ENCODE assay signal across 11 cellular contexts in the genomic region with DNA sequence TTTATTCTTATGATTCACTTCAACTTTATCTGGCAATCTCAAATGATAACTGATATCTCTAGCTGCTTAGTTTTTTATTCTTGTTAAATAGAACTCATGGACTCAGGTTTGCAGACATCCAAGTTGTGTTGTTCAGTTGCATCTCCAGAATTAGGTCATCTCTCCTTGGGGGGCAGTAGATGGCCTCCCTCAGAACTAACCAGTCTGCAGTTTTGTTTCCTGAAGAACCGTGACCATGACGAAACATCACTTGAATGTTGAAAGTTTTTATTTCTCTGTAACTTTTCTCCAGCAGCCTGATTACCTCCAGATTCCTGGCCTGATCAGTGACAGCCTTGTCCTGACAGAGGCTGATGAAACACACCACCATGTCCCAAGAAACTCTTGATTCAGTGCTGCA.
DNase-seq lines count a peak whose midpoint lies in the region; ATAC-seq and TF ChIP-seq lines count a peak whose summit lies in the region.
"Had no signal": no experiment of that assay in that cellular context is flagged by ENCODE, and none has a peak within 500 bp of the region (broad histone marks: within the 10 kb centered on the region; RNA-seq: fewer than 3 reads in every experiment).

No MANE protein-coding gene starts in this region.

- H2AFZ ChIP-seq in GM23338 = no peak overlapping the region

- H3K27ac ChIP-seq in GM23338 (ENCODE audit: low read depth) (no peak overlapping the region), gastroesophageal sphincter (no peak overlapping the region)
- H3K27ac ChIP-seq: BLaER1 had no signal

- WGBS in gastroesophageal sphincter (ENCODE audit: low coverage in 1 of 2), 2 donors = 47% methylated on average over 2 of the region's 2 CpGs; no CpG with 5 or more reads in 1 of the 2 donors

- H3K4me3 ChIP-seq in GM23338 (no peak overlapping the region), gastroesophageal sphincter (no peak overlapping the region)
- H3K4me3 ChIP-seq: BLaER1 had no signal

- no peak overlapping the region for H3K4me2 ChIP-seq in GM23338
- H3K4me2 ChIP-seq: BLaER1 had no signal

- H4K20me1 ChIP-seq in GM23338 (replicated peaks; ENCODE audit: insufficient read depth) = no peaks in the 10 kb centered on the region
- H4K20me1 ChIP-seq: BLaER1 had no signal

- H3K36me3 ChIP-seq in GM23338 (ENCODE audit: insufficient read depth) (no peaks in the 10 kb centered on the region), gastroesophageal sphincter (no peaks in the 10 kb centered on the region)
- H3K36me3 ChIP-seq: BLaER1 had no signal

- no peaks in the 10 kb centered on the region for H3F3A ChIP-seq in GM23338 (replicated peaks; ENCODE audit: low read depth)

- H3K9me3 ChIP-seq in gastroesophageal sphincter = no peaks in the 10 kb centered on the region
- H3K9me3 ChIP-seq: BLaER1 had no signal

- H3K4me3 Mint-ChIP-seq in GM23338 = no peak overlapping the region
- H3K4me3 Mint-ChIP-seq: CD4-positive, CD25-positive, alpha-beta regulatory T cell; IgD-negative memory B cell had no signal

- no peaks in the 10 kb centered on the region for H3K27me3 Mint-ChIP-seq in GM23338 (ENCODE audit: insufficient read depth, low read depth, poor library complexity)
- H3K27me3 Mint-ChIP-seq: CD4-positive, CD25-positive, alpha-beta regulatory T cell; IgD-negative memory B cell had no signal

- no peak for ATAC-seq in GM23338
- peak; percentile 62 for ATAC-seq in gastroesophageal sphincter
- ATAC-seq in GM21786 (IDR thresholded peaks at IDR 0.05; ENCODE audit: unreplicated experiment) = no peak
- ATAC-seq in HG02798 (IDR thresholded peaks at IDR 0.05; ENCODE audit: poor library complexity, unreplicated experiment) = no peak

- TF ChIP-seq CTCF in GM23338 (conservative IDR thresholded peaks at IDR 0.05; ENCODE audit: low read depth in 2 of 2) (no peak), gastroesophageal sphincter (IDR thresholded peaks at IDR 0.05) (no peak)

- no peak for DNase-seq in GM23338 (ENCODE audit: low spot score)
- DNase-seq in cerebellum (ENCODE audit: low spot score) = peak; percentile 48
- no peak for DNase-seq in T-helper 2 cell
- DNase-seq: CD4-positive, CD25-positive, alpha-beta regulatory T cell; DMS53; KG1 had no signal

- peak overlapping the region; percentile 70 for H3K27ac Mint-ChIP-seq in GM23338
- H3K27ac Mint-ChIP-seq: CD4-positive, CD25-positive, alpha-beta regulatory T cell; IgD-negative memory B cell had no signal

- H3K36me3 Mint-ChIP-seq in GM23338 (ENCODE audit: low read depth) = no peaks in the 10 kb centered on the region
- H3K36me3 Mint-ChIP-seq: CD4-positive, CD25-positive, alpha-beta regulatory T cell; IgD-negative memory B cell had no signal

- TF ChIP-seq POLR2A in gastroesophageal sphincter (IDR thresholded peaks at IDR 0.05) = no peak

- no peaks in the 10 kb centered on the region for H3K9me2 ChIP-seq in GM23338 (ENCODE audit: insufficient read depth)

- H3K9me3 Mint-ChIP-seq in GM23338 = no peaks in the 10 kb centered on the region

- peaks cover 4% of the 10 kb centered on the region for H3K4me1 Mint-ChIP-seq in GM23338
- H3K4me1 Mint-ChIP-seq: CD4-positive, CD25-positive, alpha-beta regulatory T cell; IgD-negative memory B cell had no signal

- no peak for TF ChIP-seq EP300 in gastroesophageal sphincter (IDR thresholded peaks at IDR 0.05)

- no peaks in the 10 kb centered on the region for H3K79me2 ChIP-seq in GM23338 (replicated peaks; ENCODE audit: insufficient read depth)

- H3K4me1 ChIP-seq in GM23338 (ENCODE audit: insufficient read depth) = no peaks in the 10 kb centered on the region
- no peaks in the 10 kb centered on the region for H3K4me1 ChIP-seq in gastroesophageal sphincter
- H3K4me1 ChIP-seq: BLaER1 had no signal

- no peaks in the 10 kb centered on the region for H3K27me3 ChIP-seq in GM23338 (ENCODE audit: insufficient read depth)
- H3K27me3 ChIP-seq in gastroesophageal sphincter = no peaks in the 10 kb centered on the region
- H3K27me3 ChIP-seq: BLaER1 had no signal

TF ChIP-seq in GM23338, 12 proteins besides CTCF, POLR2A, EP300 and RAD21 (continues in another document):
- TF ChIP-seq ETS1 (IDR thresholded peaks at IDR 0.05) (no peak), POLR2AphosphoS5 (IDR thresholded peaks at IDR 0.05; ENCODE audit: low read depth) (no peak), ZNF331 (CRISPR knock-in tag; IDR thresholded peaks at IDR 0.05; ENCODE audit: low read depth) (no peak), EZH2 (IDR thresholded peaks at IDR 0.05; ENCODE audit: low read depth, unreplicated experiment) (no peak), ZNF114 (CRISPR knock-in tag; IDR thresholded peaks at IDR 0.05) (no peak), NANOG (IDR thresholded peaks at IDR 0.05; ENCODE audit: borderline replicate concordance) (no peak)
- TF ChIP-seq, protein P1, sequence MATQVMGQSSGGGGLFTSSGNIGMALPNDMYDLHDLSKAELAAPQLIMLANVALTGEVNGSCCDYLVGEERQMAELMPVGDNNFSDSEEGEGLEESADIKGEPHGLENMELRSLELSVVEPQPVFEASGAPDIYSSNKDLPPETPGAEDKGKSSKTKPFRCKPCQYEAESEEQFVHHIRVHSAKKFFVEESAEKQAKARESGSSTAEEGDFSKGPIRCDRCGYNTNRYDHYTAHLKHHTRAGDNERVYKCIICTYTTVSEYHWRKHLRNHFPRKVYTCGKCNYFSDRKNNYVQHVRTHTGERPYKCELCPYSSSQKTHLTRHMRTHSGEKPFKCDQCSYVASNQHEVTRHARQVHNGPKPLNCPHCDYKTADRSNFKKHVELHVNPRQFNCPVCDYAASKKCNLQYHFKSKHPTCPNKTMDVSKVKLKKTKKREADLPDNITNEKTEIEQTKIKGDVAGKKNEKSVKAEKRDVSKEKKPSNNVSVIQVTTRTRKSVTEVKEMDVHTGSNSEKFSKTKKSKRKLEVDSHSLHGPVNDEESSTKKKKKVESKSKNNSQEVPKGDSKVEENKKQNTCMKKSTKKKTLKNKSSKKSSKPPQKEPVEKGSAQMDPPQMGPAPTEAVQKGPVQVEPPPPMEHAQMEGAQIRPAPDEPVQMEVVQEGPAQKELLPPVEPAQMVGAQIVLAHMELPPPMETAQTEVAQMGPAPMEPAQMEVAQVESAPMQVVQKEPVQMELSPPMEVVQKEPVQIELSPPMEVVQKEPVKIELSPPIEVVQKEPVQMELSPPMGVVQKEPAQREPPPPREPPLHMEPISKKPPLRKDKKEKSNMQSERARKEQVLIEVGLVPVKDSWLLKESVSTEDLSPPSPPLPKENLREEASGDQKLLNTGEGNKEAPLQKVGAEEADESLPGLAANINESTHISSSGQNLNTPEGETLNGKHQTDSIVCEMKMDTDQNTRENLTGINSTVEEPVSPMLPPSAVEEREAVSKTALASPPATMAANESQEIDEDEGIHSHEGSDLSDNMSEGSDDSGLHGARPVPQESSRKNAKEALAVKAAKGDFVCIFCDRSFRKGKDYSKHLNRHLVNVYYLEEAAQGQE (IDR thresholded peaks at IDR 0.05; ENCODE audit: unreplicated experiment) = no peak
